Comparison of ENCODE assay signal across 1 cellular context in genomic region chr12:14567311-14568195, GRCh38.
TF ChIP-seq lines count a peak whose summit lies in the region.

TSS of gene PLBD1 (minus strand) at chr12:14567883. CDS start at chr12:14567696, 187 bp downstream.

TF ChIP-seq in WTC11, 78 proteins besides CTCF, POLR2A, EP300 and RAD21 (continued from another document):
- peak; percentile 69; the same call in 1 of the 2 replicates for TF ChIP-seq HMGXB4 (CRISPR knock-in tag; IDR thresholded peaks at IDR 0.05)
- TF ChIP-seq SMAD3 (CRISPR knock-in tag; IDR thresholded peaks at IDR 0.05; ENCODE audit: borderline replicate concordance), result 0 out of 2 replicates have a peak, but pooled peaks have one; percentile 45
- TF ChIP-seq CREM (CRISPR knock-in tag; IDR thresholded peaks at IDR 0.05), result 0 out of 2 replicates have a peak, but pooled peaks have one; percentile 56
- TF ChIP-seq ZNF219 (CRISPR knock-in tag; IDR thresholded peaks at IDR 0.05; ENCODE audit: borderline replicate concordance), result no peak
- TF ChIP-seq AFF4 (CRISPR knock-in tag; IDR thresholded peaks at IDR 0.05; ENCODE audit: borderline replicate concordance), result no peak
- no peak for TF ChIP-seq KAT7 (CRISPR knock-in tag; IDR thresholded peaks at IDR 0.05; ENCODE audit: borderline replicate concordance)
- no peak for TF ChIP-seq ZNF532 (CRISPR knock-in tag; IDR thresholded peaks at IDR 0.05; ENCODE audit: borderline replicate concordance)
- TF ChIP-seq ZNF423 (CRISPR knock-in tag; IDR thresholded peaks at IDR 0.05), result peak; percentile 56; the same call in 1 of the 2 replicates
- peak; percentile 69; the same call in 1 of the 2 replicates for TF ChIP-seq USF1 (CRISPR knock-in tag; IDR thresholded peaks at IDR 0.05)
- TF ChIP-seq FOXK1 (CRISPR knock-in tag; IDR thresholded peaks at IDR 0.05), result peak; percentile 26
- no peak for TF ChIP-seq RELA (CRISPR knock-in tag; IDR thresholded peaks at IDR 0.05; ENCODE audit: borderline replicate concordance)
- no peak for TF ChIP-seq STAT6 (CRISPR knock-in tag; conservative IDR thresholded peaks at IDR 0.05; ENCODE audit: low read depth)
- no peak for TF ChIP-seq ZNF263 (CRISPR knock-in tag; IDR thresholded peaks at IDR 0.05; ENCODE audit: low read depth)
- TF ChIP-seq ZNF281 (CRISPR knock-in tag; IDR thresholded peaks at IDR 0.05), result no peak
